Comparison of ENCODE assay signal across 8 cellular contexts in genomic region chr14:53109028-53109687, GRCh38. TPM values are rescaled to one million over a fixed set of nuclear protein-coding genes. Genes with fewer than 3 reads are reported as not detected.
DNase-seq lines count a peak whose midpoint lies in the region; ATAC-seq and TF ChIP-seq lines count a peak whose summit lies in the region.

No MANE protein-coding gene starts in this region.

- H3K27ac Mint-ChIP-seq in neural progenitor cell = no peak overlapping the region

- H3K4me1 ChIP-seq in neural progenitor cell = peaks cover 11% of the 10 kb centered on the region

- no peak overlapping the region for H3K4me2 ChIP-seq in neural progenitor cell

- H3K36me3 ChIP-seq in neural progenitor cell = peaks cover 5% of the 10 kb centered on the region

- H3K9ac ChIP-seq in neural progenitor cell = no peak overlapping the region

- no peaks in the 10 kb centered on the region for H3K4me1 Mint-ChIP-seq in neural progenitor cell

- peak overlapping the region; percentile 65 for H3K27ac ChIP-seq in neural progenitor cell

- no peaks in the 10 kb centered on the region for H3K27me3 ChIP-seq in neural progenitor cell

- H3K4me3 ChIP-seq in GM12875 (ENCODE audit: low read depth, low read length) (peak overlapping the region; percentile 43), neural progenitor cell (no peak overlapping the region)

- DNase-seq in LoVo (ENCODE audit: low spot score) = peak; percentile 43
- DNase-seq in activated T-cell treated with anti-CD3 and anti-CD28 coated beads for 4 hours = peak; percentile 35
- DNase-seq in neural progenitor cell (ENCODE audit: low spot score) = no peak
- no peak for DNase-seq in SW 1271 (lab: John Stamatoyannopoulos, UW)
- no peak for DNase-seq in NCI-H128 (lab: John Stamatoyannopoulos, UW; ENCODE audit: unreplicated experiment)
- no peak for DNase-seq in NCI-H446 (lab: John Stamatoyannopoulos, UW)

- H3K4me3 Mint-ChIP-seq in neural progenitor cell = no peak overlapping the region

- no peaks in the 10 kb centered on the region for H3F3A ChIP-seq in neural progenitor cell (ENCODE audit: low read depth)

- H3K79me2 ChIP-seq in neural progenitor cell (ENCODE audit: low read depth) = peaks cover 16% of the 10 kb centered on the region

- peak; percentile 91 for ATAC-seq in GM21619 (IDR thresholded peaks at IDR 0.05; ENCODE audit: unreplicated experiment)

- H2AFZ ChIP-seq in neural progenitor cell (replicated peaks) = no peak overlapping the region

- H3K9me3 ChIP-seq in neural progenitor cell (ENCODE audit: low read depth) = no peaks in the 10 kb centered on the region

- no peaks in the 10 kb centered on the region for H4K20me1 ChIP-seq in neural progenitor cell (ENCODE audit: low read depth)

- H3K27me3 Mint-ChIP-seq in neural progenitor cell (ENCODE audit: insufficient read depth, low read depth) = no peaks in the 10 kb centered on the region

- H3K9me3 Mint-ChIP-seq in neural progenitor cell = peaks cover 16% of the 10 kb centered on the region

- H3K36me3 Mint-ChIP-seq in neural progenitor cell = peaks cover 10% of the 10 kb centered on the region

- TF ChIP-seq CTCF in GM12875 (IDR thresholded peaks at IDR 0.05; ENCODE audit: borderline replicate concordance, insufficient read depth, low read depth, low read length) = no peak
- no peak for TF ChIP-seq CTCF in neural progenitor cell (IDR thresholded peaks at IDR 0.05)

RNA-seq across cellular contexts. Expression of gene DDHD1, which starts 44.0 kb away (rescaled TPM):
- 20.2 and 30.2 TPM in 2 replicates for total RNA-seq in neural progenitor cell (ENCODE audit: low replicate concordance)

Comparison
In these comparisons a context has a peak if more than half of its experiments do, and no peak if none do; other contexts are left out.
1. DNase-seq: peak in LoVo (single experiment) and activated T-cell treated with anti-CD3 and anti-CD28 coated beads for 4 hours (single experiment); none in neural progenitor cell (single experiment), SW 1271 (0 of 2), NCI-H128 (single experiment) and NCI-H446 (0 of 2).